26 cellular contexts compared by ENCODE assay signal in the genomic region with DNA sequence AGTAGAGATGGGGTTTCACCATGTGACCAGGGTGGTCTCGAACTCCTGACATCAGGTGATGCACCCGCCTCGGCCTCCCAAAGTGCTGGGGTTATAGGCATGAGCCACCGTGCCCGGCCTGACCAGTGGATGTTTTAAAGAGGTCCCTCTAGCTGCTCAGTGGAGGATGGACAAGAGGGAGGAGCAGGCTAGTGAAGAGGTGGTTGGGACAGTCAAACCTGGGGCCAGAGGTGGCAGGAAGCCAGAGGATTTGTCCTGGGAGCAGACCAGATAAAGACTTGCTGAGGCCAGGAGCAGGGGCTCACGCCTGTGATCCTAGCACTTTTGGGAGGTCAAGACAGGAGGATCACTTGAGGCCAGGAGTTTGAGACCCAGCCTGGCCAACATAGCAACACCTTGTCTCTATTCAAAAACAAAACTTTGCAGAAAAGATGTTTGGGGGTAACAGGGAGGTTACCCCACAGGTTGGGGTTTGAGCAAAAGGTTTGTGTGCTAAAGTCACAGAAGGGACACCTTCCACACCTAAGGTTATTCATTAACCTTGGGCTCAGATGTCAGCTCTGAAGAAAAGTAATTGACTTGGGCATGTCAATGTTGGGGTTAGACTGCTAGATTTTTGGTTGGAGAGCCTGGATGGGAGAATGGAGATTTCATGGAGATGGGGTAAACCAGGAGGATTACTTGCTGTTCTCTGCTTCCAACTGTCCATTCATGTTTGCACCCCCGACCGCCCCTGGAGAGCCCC. TPM values are rescaled to one million over a fixed set of nuclear protein-coding genes. Genes with fewer than 3 reads are reported as not detected.
"Had no signal": no experiment of that assay in that cellular context is flagged by ENCODE, and none has a peak within 500 bp of the region (broad histone marks: within the 10 kb centered on the region; RNA-seq: fewer than 3 reads in every experiment).

No MANE protein-coding gene starts in this region.

- DNase-seq: activated CD4-positive, alpha-beta T cell treated with anti-CD3 and anti-CD28 coated beads for 1 hour; activated CD4-positive, alpha-beta T cell treated with anti-CD3 and anti-CD28 coated beads, Interleukin-2, amount 10 ng/mL, durations not matched to agents 7 days and 5 days; activated CD8-positive, alpha-beta T cell treated with anti-CD3 and anti-CD28 coated beads for 36 hours; activated gamma-delta T cell treated with Interleukin-2 at 50 U/mL for 16 hours; activated naive CD8-positive, alpha-beta T cell treated with anti-CD3 and anti-CD28 coated beads, Interleukin-2, amount 50 U/mL, for 24 hours; activated T-cell treated with anti-CD3 and anti-CD28 coated beads, Interleukin-2, amount 50 U/mL, for 4 hours; amygdala; caudate nucleus; cortex of kidney; head of caudate nucleus; hippocampal formation; left cardiac atrium; naive B cell; occipital lobe; stimulated activated CD4-positive, alpha-beta T cell treated with anti-CD3 and anti-CD28 coated beads, Interleukin-4, amount 100 ng/mL, for 1 hour; substantia nigra; T-helper 2 cell; upper lobe of left lung had no signal

- H3K27me3 ChIP-seq: upper lobe of left lung had no signal

- ATAC-seq: activated CD8-positive, alpha-beta T cell treated with anti-CD3 and anti-CD28 coated beads for 36 hours; activated naive CD8-positive, alpha-beta T cell treated with anti-CD3 and anti-CD28 coated beads, Interleukin-2, amount 50 U/mL, for 24 hours; activated T-cell treated with anti-CD3 and anti-CD28 coated beads, Interleukin-2, amount 50 U/mL, for 4 hours; activated T-helper 17 cell treated with anti-CD3 and anti-CD28 coated beads, Interleukin-2, amount 50 U/mL, for 72 hours; gastroesophageal sphincter; left cardiac atrium; right cardiac atrium; WTC11 had no signal

- H3K27ac ChIP-seq: gastroesophageal sphincter, upper lobe of left lung had no signal

- H3K4me3 ChIP-seq: gastroesophageal sphincter, upper lobe of left lung had no signal

- H3K9me3 ChIP-seq: gastroesophageal sphincter, upper lobe of left lung had no signal

RNA-seq across cellular contexts. Expression of gene BCAM, which starts 9.0 kb away (rescaled TPM):
- total RNA-seq: activated CD4-positive, alpha-beta T cell treated with anti-CD3 and anti-CD28 coated beads, Interleukin-2, amount 10 ng/mL, durations not matched to agents 7 days and 5 days; activated CD8-positive, alpha-beta T cell treated with anti-CD3 and anti-CD28 coated beads for 36 hours; activated T-helper 17 cell treated with anti-CD3 and anti-CD28 coated beads, Interleukin-2, amount 50 U/mL, for 72 hours had no signal

RNA-seq across cellular contexts. Expression of gene NECTIN2, which starts 28.2 kb away (rescaled TPM):
- total RNA-seq: activated CD4-positive, alpha-beta T cell treated with anti-CD3 and anti-CD28 coated beads, Interleukin-2, amount 10 ng/mL, durations not matched to agents 7 days and 5 days had no signal

RNA-seq across cellular contexts. Expression of gene CBLC, which starts 40.2 kb away (rescaled TPM):
- total RNA-seq: activated CD4-positive, alpha-beta T cell treated with anti-CD3 and anti-CD28 coated beads, Interleukin-2, amount 10 ng/mL, durations not matched to agents 7 days and 5 days; activated CD8-positive, alpha-beta T cell treated with anti-CD3 and anti-CD28 coated beads for 36 hours; activated T-helper 17 cell treated with anti-CD3 and anti-CD28 coated beads, Interleukin-2, amount 50 U/mL, for 72 hours; chondrocyte; endothelial cell of umbilical vein; left cardiac atrium; neural crest cell; occipital lobe; right cardiac atrium had no signal
- polyA plus RNA-seq: fibroblast of lung, right cardiac atrium had no signal
